12 cellular contexts compared by ENCODE assay signal in genomic region chr20:14333734-14334133, GRCh38. TPM values are rescaled to one million over a fixed set of nuclear protein-coding genes. Genes with fewer than 3 reads are reported as not detected.
DNase-seq lines count a peak whose midpoint lies in the region; ATAC-seq, FAIRE-seq and TF ChIP-seq lines count a peak whose summit lies in the region.
"Had no signal": no experiment of that assay in that cellular context is flagged by ENCODE, and none has a peak within 500 bp of the region (broad histone marks: within the 10 kb centered on the region; RNA-seq: fewer than 3 reads in every experiment).

No MANE protein-coding gene starts in this region.

- H3K9me3 Mint-ChIP-seq in CD8-positive, alpha-beta T cell = no peaks in the 10 kb centered on the region
- H3K9me3 Mint-ChIP-seq in CD4-positive, alpha-beta T cell = no peaks in the 10 kb centered on the region

- no peaks in the 10 kb centered on the region for H3K9me3 ChIP-seq in breast epithelium
- H3K9me3 ChIP-seq in HepG2 (ENCODE audit: low read length) = no peaks in the 10 kb centered on the region
- H3K9me3 ChIP-seq in CD8-positive, alpha-beta T cell (ENCODE audit: low read length) = no peaks in the 10 kb centered on the region
- H3K9me3 ChIP-seq in CD4-positive, alpha-beta T cell (ENCODE audit: control insufficient read depth, low read length) = no peaks in the 10 kb centered on the region
- H3K9me3 ChIP-seq: SJCRH30 had no signal

- TF ChIP-seq EP300 in HepG2 (IDR thresholded peaks at IDR 0.05; ENCODE audit: low read depth in 2 of 2, low read length in 2 of 2) (no peak), HepG2 (CRISPR knock-in tag; IDR thresholded peaks at IDR 0.05; ENCODE audit: borderline replicate concordance) (no peak)

- H3K79me2 ChIP-seq in HepG2 (ENCODE audit: insufficient read depth, low read length) = no peaks in the 10 kb centered on the region

- ATAC-seq in HepG2 = no peak
- no peak for ATAC-seq in GM18858 (IDR thresholded peaks at IDR 0.05; ENCODE audit: unreplicated experiment)
- ATAC-seq in CD8-positive, alpha-beta T cell = no peak
- ATAC-seq in CD4-positive, alpha-beta T cell (ENCODE audit: poor library complexity) = no peak

- H3K27ac ChIP-seq in breast epithelium = no peak overlapping the region
- H3K27ac ChIP-seq in HepG2 (ENCODE audit: extremely low read length, insufficient read depth, low read length) = no peak overlapping the region
- H3K27ac ChIP-seq in CD8-positive, alpha-beta T cell (ENCODE audit: low read depth, low read length) = no peak overlapping the region
- no peak overlapping the region for H3K27ac ChIP-seq in CD4-positive, alpha-beta T cell (ENCODE audit: low read depth, low read length)
- H3K27ac ChIP-seq: brain microvascular endothelial cell, HL-60, SJCRH30 had no signal

- H3K36me3 ChIP-seq in breast epithelium (no peaks in the 10 kb centered on the region), HepG2 (replicated peaks in 1 of 2; ENCODE audit: control insufficient read depth in 1 of 2, insufficient read depth in 2 of 2, low read length in 2 of 2) (no peaks in the 10 kb centered on the region)
- no peaks in the 10 kb centered on the region for H3K36me3 ChIP-seq in CD8-positive, alpha-beta T cell (ENCODE audit: insufficient read depth, low read length)
- H3K36me3 ChIP-seq: brain microvascular endothelial cell, SJCRH30 had no signal

- BruUV-seq in HepG2 (replicated peaks; lab: Mats Ljungman, UMichigan) = no TSS peak

- H2AFZ ChIP-seq in HepG2 (ENCODE audit: low read length) = peak overlapping the region; percentile 5

- intact Hi-C loops in breast epithelium (cut with DNase I; ENCODE audit: low total_unique reads) = no loop called here
- intact Hi-C loops in HepG2 (cut with micrococcal nuclease; ENCODE audit: unreplicated experiment) = loop anchor here (2.0 to 10.0 kb wide), 2 partner anchors 191 to 731 kb away; no protein-coding TSS in a partner anchor
- intact Hi-C loops in CD8-positive, alpha-beta T cell (cut with DNase I, micrococcal nuclease) = no loop called here
- intact Hi-C loops in CD4-positive, alpha-beta T cell (cut with DNase I, micrococcal nuclease) = no loop called here

- no peak for TF ChIP-seq POLR2A in breast epithelium (IDR thresholded peaks at IDR 0.05)
- no peak for TF ChIP-seq POLR2A in HepG2 (IDR thresholded peaks at IDR 0.05; ENCODE audit: insufficient read depth in 1 of 2, low read depth in 2 of 2, low read length in 2 of 2)

- no peak for TF ChIP-seq CTCF in GM12865 (IDR thresholded peaks at IDR 0.05; ENCODE audit: insufficient read depth, low read depth, low read length, missing control alignments)
- no peak for TF ChIP-seq CTCF in breast epithelium (IDR thresholded peaks at IDR 0.05)
- no peak for TF ChIP-seq CTCF in HepG2 (CRISPR knock-in tag; IDR thresholded peaks at IDR 0.05)
- TF ChIP-seq CTCF in CD8-positive, alpha-beta T cell (IDR thresholded peaks at IDR 0.05) = no peak
- TF ChIP-seq CTCF in CD4-positive, alpha-beta T cell (IDR thresholded peaks at IDR 0.05) = no peak

- H3K27me3 ChIP-seq in breast epithelium = no peaks in the 10 kb centered on the region
- H3K27me3 ChIP-seq in HepG2 (ENCODE audit: control insufficient read depth in 1 of 2, insufficient read depth in 2 of 2, low read length in 2 of 2) = no peaks in the 10 kb centered on the region; a peak in 1 of 5 replicates
- H3K27me3 ChIP-seq in CD8-positive, alpha-beta T cell (ENCODE audit: insufficient read depth, low read length) = no peaks in the 10 kb centered on the region
- no peaks in the 10 kb centered on the region for H3K27me3 ChIP-seq in CD4-positive, alpha-beta T cell (ENCODE audit: control insufficient read depth, insufficient read depth, low read length)
- H3K27me3 ChIP-seq: brain microvascular endothelial cell, SJCRH30 had no signal

- POLR2A ChIA-PET in HepG2 (lab: Yijun Ruan, JAX) = no interaction called here
- POLR2A ChIA-PET in CD8-positive, alpha-beta T cell (lab: Charles Lee) = no interaction called here
- POLR2A ChIA-PET in CD4-positive, alpha-beta T cell (lab: Charles Lee) = no interaction called here

- FAIRE-seq in HepG2 (lab: Jason Lieb, UNC) = no peak

- H4K20me1 ChIP-seq in HepG2 (ENCODE audit: insufficient read depth, low read length) = no peaks in the 10 kb centered on the region

- no peak overlapping the region for H3K4me3 Mint-ChIP-seq in CD8-positive, alpha-beta T cell
- no peak overlapping the region for H3K4me3 Mint-ChIP-seq in CD4-positive, alpha-beta T cell

- DNase-seq in GM12865 (ENCODE audit: low read depth) (peak; percentile 45), breast epithelium (ENCODE audit: low spot score in 2 of 2) (no peak), HepG2 (ENCODE audit: low spot score) (no peak), retina (peak; percentile 20), NOMO-1 treated with dmso at 0.1 percent for 144 hours (lab: John Stamatoyannopoulos, UW; ENCODE audit: unreplicated experiment) (no peak)
- no peak for DNase-seq in CD8-positive, alpha-beta T cell
- no peak for DNase-seq in CD4-positive, alpha-beta T cell
- DNase-seq: activated CD4-positive, CD25-positive, alpha-beta regulatory T cell had no signal

- in situ Hi-C loops in HepG2 (cut with HindIII; ENCODE audit: extremely low pct_ligation_motif_present, low pct_unique_long_range_greater_than_20kb) = loop anchor here (10.0 kb wide), 2 partner anchors 611 to 911 kb away; no protein-coding TSS in a partner anchor

- CTCF ChIA-PET in HepG2 (lab: Yijun Ruan, JAX; ENCODE audit: low intra/inter-chr PET ratio, low total read pairs) = no interaction called here
- CTCF ChIA-PET in CD8-positive, alpha-beta T cell (lab: Charles Lee) = no interaction called here
- CTCF ChIA-PET in CD4-positive, alpha-beta T cell (lab: Charles Lee) = no interaction called here

- no peaks in the 10 kb centered on the region for H3K27me3 Mint-ChIP-seq in CD8-positive, alpha-beta T cell (ENCODE audit: low read depth)
- H3K27me3 Mint-ChIP-seq in CD4-positive, alpha-beta T cell = no peaks in the 10 kb centered on the region

- H3K36me3 Mint-ChIP-seq in CD8-positive, alpha-beta T cell = no peaks in the 10 kb centered on the region
- H3K36me3 Mint-ChIP-seq in CD4-positive, alpha-beta T cell (ENCODE audit: low read depth) = no peaks in the 10 kb centered on the region

- H3K4me3 ChIP-seq in GM12865 (ENCODE audit: low read depth, low read length) = peak overlapping the region; percentile 22
- H3K4me3 ChIP-seq in breast epithelium = peak overlapping the region in 2 of 3 donors; percentile 36 to 51
- no peak overlapping the region; a peak in 1 of 6 replicates for H3K4me3 ChIP-seq in HepG2 (replicated peaks in 1 of 3; ENCODE audit: insufficient read depth in 1 of 3, low read depth in 2 of 3, low read length in 3 of 3)
- no peak overlapping the region for H3K4me3 ChIP-seq in CD8-positive, alpha-beta T cell (ENCODE audit: low read depth, low read length)
- H3K4me3 ChIP-seq: SJCRH30 had no signal

- H3K9ac ChIP-seq in HepG2 (ENCODE audit: insufficient read depth, low read depth, low read length) = no peak overlapping the region; the same call in 1 of the 2 replicates

- 4% methylated on average over 3 of the region's 3 CpGs for WGBS in HepG2 (ENCODE audit: low lambda C conversion rate)

- no peak overlapping the region for H3K27ac Mint-ChIP-seq in CD8-positive, alpha-beta T cell
- no peak overlapping the region for H3K27ac Mint-ChIP-seq in CD4-positive, alpha-beta T cell

- H3K4me2 ChIP-seq in HepG2 (ENCODE audit: low read depth, low read length) = peak overlapping the region; percentile 46

- H3K4me1 ChIP-seq in breast epithelium = no peaks in the 10 kb centered on the region
- peaks cover 17% of the 10 kb centered on the region; the same call in 1 of the 2 replicates for H3K4me1 ChIP-seq in HepG2 (ENCODE audit: insufficient read depth, low read length)
- no peaks in the 10 kb centered on the region for H3K4me1 ChIP-seq in CD8-positive, alpha-beta T cell (ENCODE audit: insufficient read depth, low read length)

- no peaks in the 10 kb centered on the region for H3K4me1 Mint-ChIP-seq in CD8-positive, alpha-beta T cell (ENCODE audit: low read depth)
- no peaks in the 10 kb centered on the region for H3K4me1 Mint-ChIP-seq in CD4-positive, alpha-beta T cell (ENCODE audit: low read depth)

- TF ChIP-seq RAD21 in HepG2 (CRISPR knock-in tag; IDR thresholded peaks at IDR 0.05) = no peak

TF ChIP-seq in HepG2, 621 proteins besides CTCF, POLR2A, EP300 and RAD21 (continues in another document):
- no peak for TF ChIP-seq PCBP2 (optimal IDR thresholded peaks at IDR 0.05; ENCODE audit: low read depth, low read length, poor library complexity, severe bottlenecking)
- TF ChIP-seq PLRG1 (conservative IDR thresholded peaks at IDR 0.05) = no peak
- no peak for TF ChIP-seq ZNF550 (CRISPR knock-in tag; IDR thresholded peaks at IDR 0.05; ENCODE audit: borderline replicate concordance)
- TF ChIP-seq STAG1 (CRISPR knock-in tag; IDR thresholded peaks at IDR 0.05) = no peak
- TF ChIP-seq ZNF460 (CRISPR knock-in tag; IDR thresholded peaks at IDR 0.05; ENCODE audit: borderline replicate concordance) = no peak
- no peak for TF ChIP-seq RBAK (CRISPR knock-in tag; IDR thresholded peaks at IDR 0.05)

RNA-seq across cellular contexts. Expression of gene FLRT3, which starts 3.7 kb away (rescaled TPM):
- 10 to 100 TPM in 1 of 3 donors, 1 to 10 TPM in 1, under 1 TPM in 1; under 0.01 to 12.0 (median 6.2) TPM for total RNA-seq in breast epithelium
- 0.28 and 0.44 TPM in 2 replicates for total RNA-seq in HepG2 (2016; rRNA removed; fragmentation: Illumina TruSeq; extraction: Trizol)
- total RNA-seq in HepG2 (2016; cell fraction: cytosol; rRNA removed; fragmentation: Illumina TruSeq; extraction: Trizol; ENCODE audit: low read depth) = 0.30 TPM in 1 of 2 replicates, not detected in the other
- total RNA-seq in HepG2 (2016; cell fraction: insoluble cytoplasmic fraction; rRNA removed; fragmentation: Illumina TruSeq; extraction: Trizol) = 0.13 and 0.71 TPM in 2 replicates
- total RNA-seq in HepG2 (2016; cell fraction: membrane; rRNA removed; fragmentation: Illumina TruSeq; extraction: Trizol) = 0.19 and 0.28 TPM in 2 replicates
- 1.0 and 1.3 TPM in 2 replicates for total RNA-seq in HepG2 (2016; cell fraction: nucleus; rRNA removed; fragmentation: Illumina TruSeq; extraction: Trizol)
- polyA plus RNA-seq in HepG2 (2011; rRNA removed) = 5.3 and 8.8 TPM in 2 replicates
- 2.3 and 7.0 TPM in 2 replicates for polyA plus RNA-seq in HepG2 (2011; cell fraction: cytosol; rRNA removed)
- polyA plus RNA-seq in HepG2 (2011; cell fraction: nucleus; rRNA removed) = 2.4 and 4.4 TPM in 2 replicates
- 4.0 and 8.2 TPM in 2 replicates for polyA plus RNA-seq in HepG2 (2012)
- not detected in 2 replicates for polyA plus RNA-seq in HepG2 (2016; cell fraction: cytosol; fragmentation: Illumina TruSeq; extraction: Trizol; ENCODE audit: low read depth)
- 0.17 and 0.23 TPM in 2 replicates for polyA plus RNA-seq in HepG2 (2016; cell fraction: insoluble cytoplasmic fraction; fragmentation: Illumina TruSeq; extraction: Trizol; ENCODE audit: low read depth)
- polyA plus RNA-seq in HepG2 (2016; cell fraction: membrane; fragmentation: Illumina TruSeq; extraction: Trizol; ENCODE audit: low read depth) = 0.03 TPM in 1 of 2 replicates, not detected in the other
- polyA plus RNA-seq in HepG2 (2016; cell fraction: nucleus; fragmentation: Illumina TruSeq; extraction: Trizol; ENCODE audit: insufficient read depth, low read depth) = 0.52 and 0.96 TPM in 2 replicates
- 0.91 and 3.6 TPM in 2 replicates for polyA minus RNA-seq in HepG2 (2011; rRNA and poly(A)+ RNA removed; ENCODE audit: low replicate concordance)
- polyA minus RNA-seq in HepG2 (2011; cell fraction: cytosol; rRNA and poly(A)+ RNA removed) = 5.2 and 9.4 TPM in 2 replicates
- 9.3 and 16.4 TPM in 2 replicates for polyA minus RNA-seq in HepG2 (2011; cell fraction: nucleus; rRNA and poly(A)+ RNA removed)
- total RNA-seq in CD8-positive, alpha-beta T cell = not detected
- total RNA-seq in CD4-positive, alpha-beta T cell = not detected

Comparison
In these comparisons a context has a peak if more than half of its experiments do, and no peak if none do; other contexts are left out.
1. DNase-seq: peak in GM12865 (single experiment) and retina (single experiment); none in breast epithelium (0 of 2), HepG2 (single experiment), CD8-positive, alpha-beta T cell (0 of 7), CD4-positive, alpha-beta T cell (0 of 10) and NOMO-1 treated with dmso at 0.1 percent for 144 hours (single experiment).
2. H3K4me3 ChIP-seq: peak in GM12865 (single experiment) and breast epithelium (2 of 3); none in HepG2 (0 of 3) and CD8-positive, alpha-beta T cell (single experiment).